Comparison of ENCODE assay signal across 2 cellular contexts in the genomic region with DNA sequence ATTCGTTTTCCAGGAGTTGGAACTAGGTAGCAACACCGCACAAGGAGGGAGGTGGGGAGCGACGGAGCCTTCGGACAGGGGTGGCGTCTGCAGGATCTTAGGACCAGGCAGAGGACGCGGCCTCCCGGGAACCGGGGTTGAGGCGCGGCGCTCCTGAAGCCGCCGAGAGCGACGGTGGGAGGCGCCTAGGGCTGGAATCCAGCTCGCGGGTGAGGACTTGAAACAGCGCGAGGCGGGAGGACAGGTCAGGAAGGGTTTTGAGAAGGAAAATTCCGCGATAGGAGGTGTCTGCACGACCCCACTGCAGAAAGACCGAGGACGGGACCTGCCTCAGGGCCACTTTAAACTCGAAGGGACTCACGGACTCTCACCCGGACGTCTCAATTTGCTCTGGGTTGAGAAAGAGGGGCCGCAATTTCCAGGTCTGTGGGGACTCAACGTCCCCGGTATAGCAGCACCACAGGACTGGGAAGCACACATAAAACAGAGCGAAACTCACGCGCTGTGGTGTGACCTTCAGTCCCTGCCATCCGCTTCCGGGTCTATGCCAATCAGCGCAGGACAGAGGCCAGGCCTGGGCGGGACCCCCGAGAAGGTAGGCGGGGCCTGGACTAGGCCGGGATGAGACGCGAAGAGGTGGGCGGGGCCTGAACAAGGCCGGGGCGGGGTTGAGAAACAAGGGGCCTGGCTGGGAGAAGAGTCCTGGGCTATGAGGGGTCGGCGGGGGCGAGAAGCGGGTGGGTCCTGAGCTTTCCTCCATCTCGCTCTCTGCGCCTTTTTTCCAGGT.
TF ChIP-seq lines count a peak whose summit lies in the region.

A gene (minus strand): TSS at position 487 of the 787 bp plus-strand sequence. CDS start 7,380 bp downstream, outside the sequence.

TF ChIP-seq in Ishikawa, 13 proteins besides CTCF, POLR2A, EP300 and RAD21 (continued from another document):
- TF ChIP-seq YY1 (IDR thresholded peaks at IDR 0.05; ENCODE audit: low read depth), result no peak
- no peak for TF ChIP-seq ZBTB7A (IDR thresholded peaks at IDR 0.05; ENCODE audit: low read depth)
- TF ChIP-seq, protein P1, sequence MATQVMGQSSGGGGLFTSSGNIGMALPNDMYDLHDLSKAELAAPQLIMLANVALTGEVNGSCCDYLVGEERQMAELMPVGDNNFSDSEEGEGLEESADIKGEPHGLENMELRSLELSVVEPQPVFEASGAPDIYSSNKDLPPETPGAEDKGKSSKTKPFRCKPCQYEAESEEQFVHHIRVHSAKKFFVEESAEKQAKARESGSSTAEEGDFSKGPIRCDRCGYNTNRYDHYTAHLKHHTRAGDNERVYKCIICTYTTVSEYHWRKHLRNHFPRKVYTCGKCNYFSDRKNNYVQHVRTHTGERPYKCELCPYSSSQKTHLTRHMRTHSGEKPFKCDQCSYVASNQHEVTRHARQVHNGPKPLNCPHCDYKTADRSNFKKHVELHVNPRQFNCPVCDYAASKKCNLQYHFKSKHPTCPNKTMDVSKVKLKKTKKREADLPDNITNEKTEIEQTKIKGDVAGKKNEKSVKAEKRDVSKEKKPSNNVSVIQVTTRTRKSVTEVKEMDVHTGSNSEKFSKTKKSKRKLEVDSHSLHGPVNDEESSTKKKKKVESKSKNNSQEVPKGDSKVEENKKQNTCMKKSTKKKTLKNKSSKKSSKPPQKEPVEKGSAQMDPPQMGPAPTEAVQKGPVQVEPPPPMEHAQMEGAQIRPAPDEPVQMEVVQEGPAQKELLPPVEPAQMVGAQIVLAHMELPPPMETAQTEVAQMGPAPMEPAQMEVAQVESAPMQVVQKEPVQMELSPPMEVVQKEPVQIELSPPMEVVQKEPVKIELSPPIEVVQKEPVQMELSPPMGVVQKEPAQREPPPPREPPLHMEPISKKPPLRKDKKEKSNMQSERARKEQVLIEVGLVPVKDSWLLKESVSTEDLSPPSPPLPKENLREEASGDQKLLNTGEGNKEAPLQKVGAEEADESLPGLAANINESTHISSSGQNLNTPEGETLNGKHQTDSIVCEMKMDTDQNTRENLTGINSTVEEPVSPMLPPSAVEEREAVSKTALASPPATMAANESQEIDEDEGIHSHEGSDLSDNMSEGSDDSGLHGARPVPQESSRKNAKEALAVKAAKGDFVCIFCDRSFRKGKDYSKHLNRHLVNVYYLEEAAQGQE (IDR thresholded peaks at IDR 0.05; ENCODE audit: low read depth), result no peak

TF ChIP-seq in SK-N-SH, 30 proteins besides CTCF, POLR2A, EP300 and RAD21 (continued from another document):
- TF ChIP-seq, protein P2, sequence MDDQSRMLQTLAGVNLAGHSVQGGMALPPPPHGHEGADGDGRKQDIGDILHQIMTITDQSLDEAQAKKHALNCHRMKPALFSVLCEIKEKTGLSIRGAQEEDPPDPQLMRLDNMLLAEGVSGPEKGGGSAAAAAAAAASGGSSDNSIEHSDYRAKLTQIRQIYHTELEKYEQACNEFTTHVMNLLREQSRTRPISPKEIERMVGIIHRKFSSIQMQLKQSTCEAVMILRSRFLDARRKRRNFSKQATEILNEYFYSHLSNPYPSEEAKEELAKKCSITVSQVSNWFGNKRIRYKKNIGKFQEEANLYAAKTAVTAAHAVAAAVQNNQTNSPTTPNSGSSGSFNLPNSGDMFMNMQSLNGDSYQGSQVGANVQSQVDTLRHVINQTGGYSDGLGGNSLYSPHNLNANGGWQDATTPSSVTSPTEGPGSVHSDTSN (IDR thresholded peaks at IDR 0.05), result peak; percentile 57
- TF ChIP-seq EZH2phosphoT487 (IDR thresholded peaks at IDR 0.05; ENCODE audit: borderline replicate concordance, low read depth) (no peak), FOXJ3 (CRISPR knock-in tag; IDR thresholded peaks at IDR 0.05) (no peak), FOXM1 (IDR thresholded peaks at IDR 0.05; ENCODE audit: low read depth) (no peak), TEAD4 (IDR thresholded peaks at IDR 0.05; ENCODE audit: borderline replicate concordance, insufficient read depth) (no peak), GABPA (IDR thresholded peaks at IDR 0.05; ENCODE audit: low read depth) (peak; percentile 87), TAF1 (IDR thresholded peaks at IDR 0.05; ENCODE audit: borderline replicate concordance, low read depth, low read length) (peak; percentile 21; the same call in 1 of the 2 replicates), RFX5 (IDR thresholded peaks at IDR 0.05; ENCODE audit: low read length) (no peak), CHD2 (IDR thresholded peaks at IDR 0.05; ENCODE audit: low read length, partially characterized antibody) (peak; percentile 68), NFIC (IDR thresholded peaks at IDR 0.05; ENCODE audit: borderline replicate concordance) (no peak), RXRA (IDR thresholded peaks at IDR 0.05; ENCODE audit: borderline replicate concordance, low read depth) (no peak), POLR2AphosphoS5 (IDR thresholded peaks at IDR 0.05; ENCODE audit: low read depth, low read length) (peak; percentile 91), ELF1 (IDR thresholded peaks at IDR 0.05) (peak; percentile 70; the same call in 1 of the 2 replicates), SIN3A (IDR thresholded peaks at IDR 0.05; ENCODE audit: borderline replicate concordance, low read depth, low read length) (no peak), YY1 (IDR thresholded peaks at IDR 0.05; ENCODE audit: low read depth) (no peak), GATA2 (CRISPR knock-in tag; IDR thresholded peaks at IDR 0.05) (no peak), MXI1 (IDR thresholded peaks at IDR 0.05; ENCODE audit: low read depth, low read length) (peak; percentile 96), SMC3 (IDR thresholded peaks at IDR 0.05; ENCODE audit: low read depth, low read length) (no peak), JUND (IDR thresholded peaks at IDR 0.05) (no peak), TCF12 (IDR thresholded peaks at IDR 0.05) (no peak)
- TF ChIP-seq, protein P3, sequence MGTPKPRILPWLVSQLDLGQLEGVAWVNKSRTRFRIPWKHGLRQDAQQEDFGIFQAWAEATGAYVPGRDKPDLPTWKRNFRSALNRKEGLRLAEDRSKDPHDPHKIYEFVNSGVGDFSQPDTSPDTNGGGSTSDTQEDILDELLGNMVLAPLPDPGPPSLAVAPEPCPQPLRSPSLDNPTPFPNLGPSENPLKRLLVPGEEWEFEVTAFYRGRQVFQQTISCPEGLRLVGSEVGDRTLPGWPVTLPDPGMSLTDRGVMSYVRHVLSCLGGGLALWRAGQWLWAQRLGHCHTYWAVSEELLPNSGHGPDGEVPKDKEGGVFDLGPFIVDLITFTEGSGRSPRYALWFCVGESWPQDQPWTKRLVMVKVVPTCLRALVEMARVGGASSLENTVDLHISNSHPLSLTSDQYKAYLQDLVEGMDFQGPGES (IDR thresholded peaks at IDR 0.05; ENCODE audit: low read depth, low read length), result no peak
- TF ChIP-seq, protein P1 (IDR thresholded peaks at IDR 0.05; ENCODE audit: low read depth, low read length), result no peak
- TF ChIP-seq, protein P4, sequence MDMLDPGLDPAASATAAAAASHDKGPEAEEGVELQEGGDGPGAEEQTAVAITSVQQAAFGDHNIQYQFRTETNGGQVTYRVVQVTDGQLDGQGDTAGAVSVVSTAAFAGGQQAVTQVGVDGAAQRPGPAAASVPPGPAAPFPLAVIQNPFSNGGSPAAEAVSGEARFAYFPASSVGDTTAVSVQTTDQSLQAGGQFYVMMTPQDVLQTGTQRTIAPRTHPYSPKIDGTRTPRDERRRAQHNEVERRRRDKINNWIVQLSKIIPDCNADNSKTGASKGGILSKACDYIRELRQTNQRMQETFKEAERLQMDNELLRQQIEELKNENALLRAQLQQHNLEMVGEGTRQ (IDR thresholded peaks at IDR 0.05; ENCODE audit: borderline replicate concordance, low read depth, low read length), result no peak
- TF ChIP-seq, protein P5, sequence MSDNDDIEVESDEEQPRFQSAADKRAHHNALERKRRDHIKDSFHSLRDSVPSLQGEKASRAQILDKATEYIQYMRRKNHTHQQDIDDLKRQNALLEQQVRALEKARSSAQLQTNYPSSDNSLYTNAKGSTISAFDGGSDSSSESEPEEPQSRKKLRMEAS (IDR thresholded peaks at IDR 0.05; ENCODE audit: low read depth), result peak; percentile 92
